ENCODE assay signal across 1 cellular context in the genomic region with DNA sequence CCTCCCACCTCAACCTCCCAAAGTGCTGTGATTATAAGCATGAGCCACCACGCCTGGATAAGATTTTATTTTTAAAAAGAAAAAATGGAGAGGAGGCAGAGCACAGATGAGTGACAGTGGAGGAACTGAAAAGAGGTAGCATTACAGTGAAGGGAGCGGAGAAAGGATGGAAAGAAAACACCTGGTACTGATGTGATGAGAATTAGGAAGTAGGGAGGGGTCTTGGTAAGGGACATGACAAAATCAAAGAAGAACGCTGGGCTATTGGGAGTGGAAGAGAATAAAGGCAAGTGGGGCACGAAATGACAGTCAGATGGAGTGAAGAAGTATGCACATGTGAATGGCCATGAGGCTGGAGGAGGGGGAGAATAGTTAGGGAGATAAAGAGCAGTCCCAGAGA.
TF ChIP-seq lines count a peak whose summit lies in the region.

No MANE protein-coding gene starts in this region.

TF ChIP-seq in GM12878, 131 proteins besides CTCF, POLR2A, EP300 and RAD21:
- TF ChIP-seq CEBPB (IDR thresholded peaks at IDR 0.05; ENCODE audit: borderline replicate concordance in 1 of 2, low read depth in 2 of 2, low read length in 2 of 2) = no peak
- TF ChIP-seq, protein P1, sequence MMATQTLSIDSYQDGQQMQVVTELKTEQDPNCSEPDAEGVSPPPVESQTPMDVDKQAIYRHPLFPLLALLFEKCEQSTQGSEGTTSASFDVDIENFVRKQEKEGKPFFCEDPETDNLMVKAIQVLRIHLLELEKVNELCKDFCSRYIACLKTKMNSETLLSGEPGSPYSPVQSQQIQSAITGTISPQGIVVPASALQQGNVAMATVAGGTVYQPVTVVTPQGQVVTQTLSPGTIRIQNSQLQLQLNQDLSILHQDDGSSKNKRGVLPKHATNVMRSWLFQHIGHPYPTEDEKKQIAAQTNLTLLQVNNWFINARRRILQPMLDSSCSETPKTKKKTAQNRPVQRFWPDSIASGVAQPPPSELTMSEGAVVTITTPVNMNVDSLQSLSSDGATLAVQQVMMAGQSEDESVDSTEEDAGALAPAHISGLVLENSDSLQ (IDR thresholded peaks at IDR 0.05) = peak; percentile 93
- no peak for TF ChIP-seq CHD1 (IDR thresholded peaks at IDR 0.05; ENCODE audit: low read depth, low read length)
- TF ChIP-seq SIX5 (IDR thresholded peaks at IDR 0.05; ENCODE audit: low read depth, low read length, severe bottlenecking) = no peak
- 0 out of 2 replicates have a peak, but pooled peaks have one; percentile 23 for TF ChIP-seq SPI1 (IDR thresholded peaks at IDR 0.05; ENCODE audit: borderline replicate concordance, insufficient read depth, low read depth, low read length)
- TF ChIP-seq RELB (IDR thresholded peaks at IDR 0.05; ENCODE audit: low read depth) = 0 out of 2 replicates have a peak, but pooled peaks have one; percentile 17
- TF ChIP-seq ZNF384 (IDR thresholded peaks at IDR 0.05; ENCODE audit: borderline replicate concordance, low read depth, low read length) = no peak
- TF ChIP-seq ZSCAN29 (IDR thresholded peaks at IDR 0.05) = no peak
- TF ChIP-seq HDGF (IDR thresholded peaks at IDR 0.05) = 0 out of 2 replicates have a peak, but pooled peaks have one; percentile 63
- peak; percentile 71 for TF ChIP-seq PBX3 (IDR thresholded peaks at IDR 0.05; ENCODE audit: insufficient replicate concordance, low read depth, low read length)
- TF ChIP-seq IRF4 (IDR thresholded peaks at IDR 0.05; ENCODE audit: low read depth, low read length) = no peak
- no peak for TF ChIP-seq EGR1 (IDR thresholded peaks at IDR 0.05; ENCODE audit: borderline replicate concordance in 1 of 2, low read depth in 2 of 2, low read length in 2 of 2)
- TF ChIP-seq ZNF622 (IDR thresholded peaks at IDR 0.05) = no peak
- TF ChIP-seq NBN (IDR thresholded peaks at IDR 0.05) = 0 out of 2 replicates have a peak, but pooled peaks have one; percentile 31
- TF ChIP-seq LARP7 (IDR thresholded peaks at IDR 0.05) = no peak
- TF ChIP-seq IKZF2 (IDR thresholded peaks at IDR 0.05) = peak; percentile 15 to 41; a peak in 2 of 4 replicates
